18 cellular contexts compared by ENCODE assay signal in the genomic region with DNA sequence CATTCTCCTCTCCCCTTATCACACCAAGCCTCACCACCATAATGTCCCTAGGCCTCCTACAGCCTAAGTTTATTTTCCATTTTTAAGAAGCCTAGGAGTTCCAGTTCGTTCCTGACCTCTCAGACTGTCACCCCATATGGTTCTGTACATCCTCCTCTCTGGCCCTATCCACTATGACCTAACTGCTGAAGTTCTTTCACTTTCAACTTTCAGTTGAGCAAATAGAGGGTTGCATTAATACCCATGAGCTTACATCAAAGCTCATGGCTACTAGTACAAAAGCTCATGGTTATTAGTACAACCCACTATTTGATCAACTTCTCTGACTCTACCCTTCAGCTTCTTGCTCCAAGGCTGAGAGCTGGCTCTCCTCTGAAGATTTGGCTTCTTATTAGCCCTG.
A peak's percentile ranks its signal among the peaks of the same experiment; 100 is the strongest.
DNase-seq lines count a peak whose midpoint lies in the region; ATAC-seq lines count a peak whose summit lies in the region.
"Had no signal": no experiment of that assay in that cellular context is flagged by ENCODE, and none has a peak within 500 bp of the region (broad histone marks: within the 10 kb centered on the region; RNA-seq: fewer than 3 reads in every experiment).

No MANE protein-coding gene starts in this region.

- no peak overlapping the region for H3K4me2 ChIP-seq in GM23248 (ENCODE audit: unreplicated experiment)
- H3K4me2 ChIP-seq: A549 had no signal

- H3F3A ChIP-seq in GM23248 (ENCODE audit: insufficient read depth): no peaks in the 10 kb centered on the region

- H2AFZ ChIP-seq in GM23248: no peak overlapping the region

- no peak overlapping the region for H3K27ac ChIP-seq in GM23248
- H3K27ac ChIP-seq: A549, stomach had no signal

- 18 to 38% methylated on average over 1 of the region's 1 CpG for WGBS in GM23248 (ENCODE audit: low coverage in 1 of 2, low lambda C conversion rate in 2 of 2, missing lambda C conversion rate in 2 of 2), 2 experiments

- H3K27me3 ChIP-seq in GM23248 (replicated peaks; ENCODE audit: insufficient read depth): no peaks in the 10 kb centered on the region
- H3K27me3 ChIP-seq: stomach had no signal

- no peak overlapping the region for H3K9ac ChIP-seq in GM23248

- H3K36me3 ChIP-seq in GM23248 (ENCODE audit: low read depth): no peaks in the 10 kb centered on the region
- H3K36me3 ChIP-seq: stomach had no signal

- ATAC-seq in GM18499 (IDR thresholded peaks at IDR 0.05; ENCODE audit: insufficient read depth, unreplicated experiment): peak; percentile 84
- peak; percentile 81 for ATAC-seq in GM19395 (IDR thresholded peaks at IDR 0.05; ENCODE audit: unreplicated experiment)
- peak; percentile 53 for ATAC-seq in HG02623 (IDR thresholded peaks at IDR 0.05; ENCODE audit: unreplicated experiment)
- ATAC-seq in HG03520 (IDR thresholded peaks at IDR 0.05; ENCODE audit: unreplicated experiment): peak; percentile 78
- ATAC-seq in GM21526 (IDR thresholded peaks at IDR 0.05; ENCODE audit: low FRiP score, unreplicated experiment): no peak
- ATAC-seq in HG02852 (IDR thresholded peaks at IDR 0.05; ENCODE audit: unreplicated experiment): no peak
- ATAC-seq in GM19023 (IDR thresholded peaks at IDR 0.05; ENCODE audit: unreplicated experiment): no peak
- ATAC-seq: A549, left colon, SK-N-SH treated with all-trans-retinoic acid at 6 μM for 48 hours had no signal

- no peaks in the 10 kb centered on the region for H3K4me1 ChIP-seq in GM23248 (ENCODE audit: insufficient read depth)
- H3K4me1 ChIP-seq: A549, stomach had no signal

- no peaks in the 10 kb centered on the region for H4K20me1 ChIP-seq in GM23248 (ENCODE audit: insufficient read depth)

- no peak overlapping the region for H3K4me3 ChIP-seq in GM23248
- H3K4me3 ChIP-seq: A549, stomach had no signal

- DNase-seq in GM23248: no peak
- DNase-seq: activated CD4-positive, alpha-beta T cell treated with anti-CD3 and anti-CD28 coated beads for 48 hours; activated naive CD4-positive, alpha-beta T cell treated with Interleukin-2 at 50 U/mL for 16 hours; aorta; left colon; NCI-H2029; NCI-H526; retina; stomach had no signal

- H3K9me3 ChIP-seq in GM23248 (ENCODE audit: low read depth): no peaks in the 10 kb centered on the region
- H3K9me3 ChIP-seq: A549, stomach had no signal

- in situ Hi-C loops in GM23248 (cut with MboI): no loop called here

- no peaks in the 10 kb centered on the region for H3K9me2 ChIP-seq in GM23248 (ENCODE audit: insufficient read depth)

- H3K79me2 ChIP-seq in GM23248 (ENCODE audit: insufficient read depth): no peaks in the 10 kb centered on the region

Comparison
In these comparisons a context has a peak if more than half of its experiments do, and no peak if none do; other contexts are left out.
1. ATAC-seq: peak in GM18499 (single experiment), GM19395 (single experiment), HG02623 (single experiment) and HG03520 (single experiment); none in GM21526 (single experiment), HG02852 (single experiment) and GM19023 (single experiment).